Comparison of ENCODE assay signal across 15 cellular contexts in the genomic region with DNA sequence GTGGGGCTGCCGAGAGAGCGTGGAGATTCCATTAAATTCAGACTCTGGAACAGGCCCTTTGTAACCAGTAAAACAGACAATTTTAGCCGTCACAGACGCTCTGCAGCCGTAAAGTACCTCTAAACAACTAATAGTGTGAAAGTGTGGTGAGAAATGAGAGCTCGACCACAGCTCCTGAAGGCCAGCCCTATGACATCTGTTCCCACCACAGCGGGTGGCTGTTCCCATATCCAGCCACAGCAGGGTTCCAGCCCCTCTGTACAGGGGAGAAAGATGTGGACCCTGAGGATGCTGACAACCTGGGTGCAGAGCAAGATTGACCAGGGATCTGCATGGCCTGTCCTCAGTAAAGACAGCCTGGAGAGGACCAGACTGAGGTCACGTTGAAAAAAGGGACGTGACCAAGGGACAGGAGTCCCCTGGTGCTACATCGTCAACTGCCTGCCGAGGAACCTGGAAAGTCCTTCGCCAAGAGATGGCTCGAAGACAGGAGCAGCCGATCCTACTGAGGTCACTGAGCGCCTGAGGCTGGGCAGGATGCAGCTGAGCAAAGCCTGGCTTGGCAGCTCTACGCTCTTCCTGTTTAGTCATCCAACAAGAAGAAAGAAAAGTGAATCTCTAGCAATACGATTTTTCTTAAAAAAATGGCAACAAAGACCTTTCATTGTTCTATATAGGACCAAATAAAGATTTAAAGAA.
DNase-seq lines count a peak whose midpoint lies in the region; ATAC-seq, FAIRE-seq and TF ChIP-seq lines count a peak whose summit lies in the region.
"Had no signal": no experiment of that assay in that cellular context is flagged by ENCODE, and none has a peak within 500 bp of the region (broad histone marks: within the 10 kb centered on the region; RNA-seq: fewer than 3 reads in every experiment).

No MANE protein-coding gene starts in this region.

- H2BK15ac ChIP-seq in H1 (ENCODE audit: low read length): peak overlapping the region; percentile 11; the same call in 1 of the 2 replicates

- no peaks in the 10 kb centered on the region for H3K23me2 ChIP-seq in H1 (ENCODE audit: low read depth, low read length)

- no peaks in the 10 kb centered on the region for H3K79me1 ChIP-seq in H1 (ENCODE audit: low read depth, low read length)

- H2AK5ac ChIP-seq in H1 (ENCODE audit: low read depth, low read length): no peak overlapping the region

- H2BK12ac ChIP-seq in H1 (ENCODE audit: low read depth, low read length): peak overlapping the region; percentile 98; the same call in 1 of the 2 replicates

- no peak overlapping the region for H3K27ac Mint-ChIP-seq in activated naive CD4-positive, alpha-beta T cell treated with anti-CD3 and anti-CD28 coated beads for 36 hours
- H3K27ac Mint-ChIP-seq in activated naive CD4-positive, alpha-beta T cell treated with anti-CD3 and anti-CD28 coated beads, Interleukin-2, amount 10 ng/mL, durations not matched to agents 7 days and 5 days: no peak overlapping the region
- peak overlapping the region; percentile 42 for H3K27ac Mint-ChIP-seq in stimulated activated naive CD8-positive, alpha-beta T cell treated with anti-CD3 and anti-CD28 coated beads, Interleukin-15, Interleukin-2, amounts not matched to agents 100 ng/mL and 50 ng/mL, for 24 hours
- H3K27ac Mint-ChIP-seq: activated CD4-positive, alpha-beta T cell treated with anti-CD3 and anti-CD28 coated beads, Interleukin-2, amount 10 ng/mL, durations not matched to agents 7 days and 5 days; endodermal cell; type B pancreatic cell had no signal

- no peak overlapping the region for H4K91ac ChIP-seq in H1 (replicated peaks; ENCODE audit: insufficient read length, low read length)

- no peak overlapping the region for H3K14ac ChIP-seq in H1 (ENCODE audit: insufficient read length)

- no peak for TF ChIP-seq CTCF in H1 (IDR thresholded peaks at IDR 0.05; ENCODE audit: control extremely low read depth in 1 of 3, insufficient read depth in 1 of 3, low read depth in 1 of 3, low read length in 3 of 3)
- TF ChIP-seq CTCF in lower leg skin (IDR thresholded peaks at IDR 0.05): no peak

- H4K8ac ChIP-seq in H1 (ENCODE audit: extremely low read depth, insufficient read depth, low read length): no peak overlapping the region

- H3K9me3 ChIP-seq in SJCRH30 (replicated peaks): no peaks in the 10 kb centered on the region
- no peaks in the 10 kb centered on the region for H3K9me3 ChIP-seq in H1 (ENCODE audit: insufficient read depth in 2 of 2, low read depth in 1 of 2, low read length in 1 of 2)

- TF ChIP-seq EP300 in H1 (IDR thresholded peaks at IDR 0.05; ENCODE audit: borderline replicate concordance in 1 of 2, low read depth in 2 of 2, low read length in 2 of 2): no peak

- no peak overlapping the region for H3K56ac ChIP-seq in H1 (replicated peaks; ENCODE audit: insufficient read length, low read depth, low read length)

- TF ChIP-seq POLR2A in H1 (IDR thresholded peaks at IDR 0.05; ENCODE audit: control extremely low read depth in 1 of 2, low read depth in 2 of 2, low read length in 2 of 2): no peak
- TF ChIP-seq POLR2A in lower leg skin (IDR thresholded peaks at IDR 0.05): no peak

- no peak overlapping the region; the same call in 1 of the 2 replicates for H2BK5ac ChIP-seq in H1 (ENCODE audit: low read depth, low read length)

- peaks cover 9% of the 10 kb centered on the region for H3K9me3 Mint-ChIP-seq in activated naive CD4-positive, alpha-beta T cell treated with anti-CD3 and anti-CD28 coated beads for 36 hours
- H3K9me3 Mint-ChIP-seq in activated naive CD4-positive, alpha-beta T cell treated with anti-CD3 and anti-CD28 coated beads, Interleukin-2, amount 10 ng/mL, durations not matched to agents 7 days and 5 days: peaks cover 12% of the 10 kb centered on the region
- H3K9me3 Mint-ChIP-seq in stimulated activated naive CD8-positive, alpha-beta T cell treated with anti-CD3 and anti-CD28 coated beads, Interleukin-15, Interleukin-2, amounts not matched to agents 100 ng/mL and 50 ng/mL, for 24 hours: peaks cover 14% of the 10 kb centered on the region
- H3K9me3 Mint-ChIP-seq: endodermal cell had no signal

- WGBS in H1 (ENCODE audit: extremely low coverage in 1 of 2, insufficient coverage in 1 of 2, insufficient read length in 1 of 2, insufficient replicate concordance in 2 of 2, low coverage in 1 of 2, low lambda C conversion rate in 2 of 2, missing lambda C conversion rate in 1 of 2), 2 experiments: 92% methylated on average over 17 of the region's 17 CpGs; no CpG with 5 or more reads in 1 of the 2 experiments
- WGBS in lower leg skin, 2 donors: 64 to 72% methylated on average over 16 to 17 of the region's 17 CpGs

- no peak overlapping the region for H3K4ac ChIP-seq in H1 (replicated peaks; ENCODE audit: insufficient read length, low read depth, low read length)

- H3K9ac ChIP-seq in H1 (replicated peaks in 1 of 4; ENCODE audit: extremely low read depth in 1 of 4, low read depth in 3 of 4, low read length in 3 of 4): no peak overlapping the region

- no peaks in the 10 kb centered on the region for H3K4me1 ChIP-seq in SJCRH30
- peaks cover 0 to 3% (median 0%) of the 10 kb centered on the region in 4 experiments; a peak in 1 of 7 replicates for H3K4me1 ChIP-seq in H1 (replicated peaks in 1 of 4; ENCODE audit: control insufficient read depth in 3 of 4, insufficient read depth in 4 of 4, low read length in 3 of 4)

- H2BK20ac ChIP-seq in H1 (ENCODE audit: low read length): no peak overlapping the region

- H3K36me3 ChIP-seq in SJCRH30 (no peaks in the 10 kb centered on the region), H1 (ENCODE audit: control insufficient read depth in 2 of 4, insufficient read depth in 4 of 4, low read length in 3 of 4) (no peaks in the 10 kb centered on the region)

- POLR2A ChIA-PET in H1 (lab: Charles Lee; ENCODE audit: partially characterized antibody): no interaction called here

- H4K20me1 ChIP-seq in H1 (replicated peaks in 1 of 2; ENCODE audit: control insufficient read depth in 1 of 2, insufficient read depth in 2 of 2, low read length in 2 of 2): no peaks in the 10 kb centered on the region

- no peaks in the 10 kb centered on the region for H3K79me2 ChIP-seq in H1 (ENCODE audit: control insufficient read depth in 1 of 2, insufficient read depth in 2 of 2, low read length in 2 of 2)
- H3K79me2 ChIP-seq: hepatocyte had no signal

- ATAC-seq in GM18520 (IDR thresholded peaks at IDR 0.05; ENCODE audit: unreplicated experiment): no peak

- peaks cover 1% of the 10 kb centered on the region for H3K27me3 Mint-ChIP-seq in activated naive CD4-positive, alpha-beta T cell treated with anti-CD3 and anti-CD28 coated beads for 36 hours (ENCODE audit: low read depth)
- H3K27me3 Mint-ChIP-seq in activated naive CD4-positive, alpha-beta T cell treated with anti-CD3 and anti-CD28 coated beads, Interleukin-2, amount 10 ng/mL, durations not matched to agents 7 days and 5 days: peaks cover 4% of the 10 kb centered on the region
- H3K27me3 Mint-ChIP-seq in stimulated activated naive CD8-positive, alpha-beta T cell treated with anti-CD3 and anti-CD28 coated beads, Interleukin-15, Interleukin-2, amounts not matched to agents 100 ng/mL and 50 ng/mL, for 24 hours: no peaks in the 10 kb centered on the region
- H3K27me3 Mint-ChIP-seq: activated CD4-positive, alpha-beta T cell treated with anti-CD3 and anti-CD28 coated beads, Interleukin-2, amount 10 ng/mL, durations not matched to agents 7 days and 5 days; type B pancreatic cell had no signal

- peak overlapping the region; percentile 67; the same call in 1 of the 2 replicates for H2AFZ ChIP-seq in H1 (ENCODE audit: low read length)
- H2AFZ ChIP-seq: hepatocyte had no signal

- peak; percentile 26 for DNase-seq in activated naive CD4-positive, alpha-beta T cell treated with anti-CD3 and anti-CD28 coated beads for 36 hours
- no peak for DNase-seq in activated naive CD4-positive, alpha-beta T cell treated with anti-CD3 and anti-CD28 coated beads, Interleukin-2, amount 10 ng/mL, durations not matched to agents 7 days and 5 days
- DNase-seq in SJCRH30: peak; percentile 20 to 38
- peak in 1 of 2 experiments; percentile 21 for DNase-seq in H1 (ENCODE audit: low read depth in 1 of 2, low spot score in 2 of 2)
- no peak for DNase-seq in activated CD4-positive, CD25-positive, alpha-beta regulatory T cell treated with anti-CD3 and anti-CD28 coated beads, Interleukin-2, amount 50 U/mL, for 72 hours
- no peak for DNase-seq in lower leg skin (ENCODE audit: low spot score in 2 of 2)
- DNase-seq: activated CD4-positive, alpha-beta T cell treated with anti-CD3 and anti-CD28 coated beads, Interleukin-2, amount 10 ng/mL, durations not matched to agents 7 days and 5 days; anterior cingulate cortex; endodermal cell; GDM1; NCI-H524 treated with DMSO at 0.1 percent for 48 hours had no signal

- no peak for TF ChIP-seq RAD21 in H1 (IDR thresholded peaks at IDR 0.05 in 1 of 2, conservative IDR thresholded peaks at IDR 0.05 in 1 of 2; ENCODE audit: low read depth in 2 of 2, low read length in 2 of 2)

- H3K23ac ChIP-seq in H1 (ENCODE audit: insufficient read length): no peak overlapping the region

- intact Hi-C loops in activated naive CD4-positive, alpha-beta T cell treated with anti-CD3 and anti-CD28 coated beads for 36 hours (cut with micrococcal nuclease): no loop called here
- intact Hi-C loops in lower leg skin (cut with DNase I; ENCODE audit: low total_unique reads): no loop called here

- H3K4me3 ChIP-seq in SJCRH30: no peak overlapping the region
- no peak overlapping the region for H3K4me3 ChIP-seq in H1 (ENCODE audit: extremely low read depth in 1 of 4, insufficient read depth in 2 of 4, low read depth in 3 of 4, low read length in 4 of 4)
- no peak overlapping the region for H3K4me3 ChIP-seq in lower leg skin (ENCODE audit: low read depth, poor library complexity, severe bottlenecking)
- H3K4me3 ChIP-seq: hepatocyte had no signal

- H4K5ac ChIP-seq in H1 (ENCODE audit: insufficient read length, low read depth, low read length): no peak overlapping the region

- FAIRE-seq in H1 (lab: Jason Lieb, UNC): no peak

- no peak overlapping the region for H3K18ac ChIP-seq in H1 (ENCODE audit: extremely low read depth, low read length)

- H3K27me3 ChIP-seq in SJCRH30 (no peaks in the 10 kb centered on the region; the same call in 1 of the 2 replicates), H1 (replicated peaks in 1 of 4; ENCODE audit: control insufficient read depth in 3 of 4, extremely low read depth in 1 of 4, insufficient read depth in 3 of 4, low read length in 3 of 4) (no peaks in the 10 kb centered on the region)
- H3K27me3 ChIP-seq: hepatocyte had no signal

- H3K4me2 ChIP-seq in H1 (ENCODE audit: insufficient read depth in 1 of 2, low read depth in 2 of 2, low read length in 2 of 2): no peak overlapping the region
- H3K4me2 ChIP-seq: hepatocyte had no signal

- peak overlapping the region; percentile 10 for H2BK120ac ChIP-seq in H1 (replicated peaks; ENCODE audit: low read depth, low read length)

- H3K36me3 Mint-ChIP-seq in activated naive CD4-positive, alpha-beta T cell treated with anti-CD3 and anti-CD28 coated beads for 36 hours (ENCODE audit: low read depth): peaks cover 3% of the 10 kb centered on the region
- no peaks in the 10 kb centered on the region for H3K36me3 Mint-ChIP-seq in activated naive CD4-positive, alpha-beta T cell treated with anti-CD3 and anti-CD28 coated beads, Interleukin-2, amount 10 ng/mL, durations not matched to agents 7 days and 5 days
- H3K36me3 Mint-ChIP-seq in stimulated activated naive CD8-positive, alpha-beta T cell treated with anti-CD3 and anti-CD28 coated beads, Interleukin-15, Interleukin-2, amounts not matched to agents 100 ng/mL and 50 ng/mL, for 24 hours (ENCODE audit: low read depth): peaks cover 11% of the 10 kb centered on the region
- H3K36me3 Mint-ChIP-seq: type B pancreatic cell had no signal

- H3K4me3 Mint-ChIP-seq in activated naive CD4-positive, alpha-beta T cell treated with anti-CD3 and anti-CD28 coated beads for 36 hours: no peak overlapping the region
- no peak overlapping the region for H3K4me3 Mint-ChIP-seq in activated naive CD4-positive, alpha-beta T cell treated with anti-CD3 and anti-CD28 coated beads, Interleukin-2, amount 10 ng/mL, durations not matched to agents 7 days and 5 days
- peak overlapping the region; percentile 28 for H3K4me3 Mint-ChIP-seq in stimulated activated naive CD8-positive, alpha-beta T cell treated with anti-CD3 and anti-CD28 coated beads, Interleukin-15, Interleukin-2, amounts not matched to agents 100 ng/mL and 50 ng/mL, for 24 hours
- H3K4me3 Mint-ChIP-seq: activated CD4-positive, alpha-beta T cell treated with anti-CD3 and anti-CD28 coated beads, Interleukin-2, amount 10 ng/mL, durations not matched to agents 7 days and 5 days; endodermal cell; type B pancreatic cell had no signal

- CTCF ChIA-PET in activated naive CD4-positive, alpha-beta T cell treated with anti-CD3 and anti-CD28 coated beads for 36 hours (lab: Charles Lee): interaction anchor here (1.4 kb wide), 1 partner anchor 10 kb away, joined by 3 read pairs; no protein-coding TSS in a partner anchor
- CTCF ChIA-PET in activated naive CD4-positive, alpha-beta T cell treated with anti-CD3 and anti-CD28 coated beads, Interleukin-2, amount 10 ng/mL, durations not matched to agents 7 days and 5 days (lab: Charles Lee): no interaction called here
- CTCF ChIA-PET in H1 (lab: Charles Lee; ENCODE audit: partially characterized antibody): no interaction called here

- H3K27ac ChIP-seq in SJCRH30 (no peak overlapping the region), H1 (ENCODE audit: low read depth, low read length) (no peak overlapping the region)
- H3K27ac ChIP-seq: hepatocyte had no signal

- peaks cover 2% of the 10 kb centered on the region for H3K4me1 Mint-ChIP-seq in activated naive CD4-positive, alpha-beta T cell treated with anti-CD3 and anti-CD28 coated beads for 36 hours (ENCODE audit: low read depth)
- H3K4me1 Mint-ChIP-seq in activated naive CD4-positive, alpha-beta T cell treated with anti-CD3 and anti-CD28 coated beads, Interleukin-2, amount 10 ng/mL, durations not matched to agents 7 days and 5 days: no peaks in the 10 kb centered on the region
- H3K4me1 Mint-ChIP-seq in stimulated activated naive CD8-positive, alpha-beta T cell treated with anti-CD3 and anti-CD28 coated beads, Interleukin-15, Interleukin-2, amounts not matched to agents 100 ng/mL and 50 ng/mL, for 24 hours (ENCODE audit: low read depth): peaks cover 38% of the 10 kb centered on the region
- H3K4me1 Mint-ChIP-seq: endodermal cell had no signal

Comparison
In these comparisons a context has a peak if more than half of its experiments do, and no peak if none do; other contexts are left out.
1. DNase-seq: peak in activated naive CD4-positive, alpha-beta T cell treated with anti-CD3 and anti-CD28 coated beads for 36 hours (single experiment) and SJCRH30 (2 of 2); none in activated naive CD4-positive, alpha-beta T cell treated with anti-CD3 and anti-CD28 coated beads, Interleukin-2, amount 10 ng/mL, durations not matched to agents 7 days and 5 days (single experiment), activated CD4-positive, CD25-positive, alpha-beta regulatory T cell treated with anti-CD3 and anti-CD28 coated beads, Interleukin-2, amount 50 U/mL, for 72 hours (single experiment) and lower leg skin (0 of 2).